In genomic region chr18:59960272-59960671, GRCh38 we compare ENCODE assay signal across 20 cellular contexts.
DNase-seq lines count a peak whose midpoint lies in the region; ATAC-seq and TF ChIP-seq lines count a peak whose summit lies in the region.
"Had no signal": no experiment of that assay in that cellular context is flagged by ENCODE, and none has a peak within 500 bp of the region (broad histone marks: within the 10 kb centered on the region; RNA-seq: fewer than 3 reads in every experiment).

No MANE protein-coding gene starts in this region.

- H3K27me3 Mint-ChIP-seq in IgD-negative memory B cell = no peaks in the 10 kb centered on the region
- H3K27me3 Mint-ChIP-seq in activated B cell treated with CpG ODN at 0.5 μM for 24 hours = no peaks in the 10 kb centered on the region

- H3F3A ChIP-seq in SK-N-SH (replicated peaks; ENCODE audit: insufficient read depth) (peaks cover 4% of the 10 kb centered on the region), PC-9 (ENCODE audit: insufficient read depth, low read depth) (peaks cover 16% of the 10 kb centered on the region; the same call in 1 of the 2 replicates)

- ATAC-seq in SK-N-SH treated with all-trans-retinoic acid at 6 μM for 48 hours (no peak), activated B cell treated with CpG ODN at 0.5 μM for 24 hours (ENCODE audit: low read depth) (peak; percentile 32), gastrocnemius medialis (no peak)

- H3K9me3 ChIP-seq in SK-N-SH = no peaks in the 10 kb centered on the region
- no peaks in the 10 kb centered on the region for H3K9me3 ChIP-seq in suprapubic skin
- H3K9me3 ChIP-seq in PC-9 (ENCODE audit: insufficient read depth, low read depth) = no peaks in the 10 kb centered on the region
- H3K9me3 ChIP-seq in gastrocnemius medialis = no peaks in the 10 kb centered on the region
- H3K9me3 ChIP-seq in vagina = no peaks in the 10 kb centered on the region
- H3K9me3 ChIP-seq: BLaER1, MG63 had no signal

- H3K9me3 Mint-ChIP-seq in IgD-negative memory B cell (peaks cover 0 to 1% (median 0%) of the 10 kb centered on the region in 3 donors), activated B cell treated with CpG ODN at 0.5 μM for 24 hours (peaks cover 2% of the 10 kb centered on the region)
- H3K9me3 Mint-ChIP-seq: CD8-positive, alpha-beta memory T cell; H9 had no signal

- TF ChIP-seq RAD21 in SK-N-SH (IDR thresholded peaks at IDR 0.05; ENCODE audit: low read length) = no peak

- H3K27ac ChIP-seq in SK-N-SH (ENCODE audit: low read depth in 2 of 2, low read length in 1 of 2) (no peak overlapping the region), suprapubic skin (peak overlapping the region; percentile 44), PC-9 (no peak overlapping the region), gastrocnemius medialis (no peak overlapping the region), vagina (no peak overlapping the region)
- H3K27ac ChIP-seq: 22Rv1 had no signal

- peak overlapping the region in 2 of 4 donors; percentile 73 to 77 for H3K4me3 Mint-ChIP-seq in IgD-negative memory B cell
- H3K4me3 Mint-ChIP-seq in activated B cell treated with CpG ODN at 0.5 μM for 24 hours = no peak overlapping the region
- H3K4me3 Mint-ChIP-seq: CD8-positive, alpha-beta memory T cell; H9 had no signal

- H3K4me1 Mint-ChIP-seq in IgD-negative memory B cell (peaks cover 35 to 37% (median 36%) of the 10 kb centered on the region in 3 donors), activated B cell treated with CpG ODN at 0.5 μM for 24 hours (peaks cover 51% of the 10 kb centered on the region)

- intact Hi-C loops in activated B cell treated with CpG ODN at 0.5 μM for 24 hours (cut with micrococcal nuclease) (no loop called here), PC-9 (cut with micrococcal nuclease; ENCODE audit: unreplicated experiment) (no loop called here), gastrocnemius medialis (cut with DNase I; ENCODE audit: low total_unique reads) (no loop called here), vagina (cut with DNase I) (no loop called here)

- H2AFZ ChIP-seq in SK-N-SH (ENCODE audit: low read depth) = no peak overlapping the region
- no peak overlapping the region for H2AFZ ChIP-seq in PC-9

- in situ Hi-C loops in gastrocnemius medialis (cut with MboI; ENCODE audit: low sequenced_read_pairs in 4 of 4) = no loop called here

- H3K4me3 ChIP-seq in SK-N-SH (ENCODE audit: low read depth in 2 of 2, low read length in 1 of 2) = no peak overlapping the region
- H3K4me3 ChIP-seq in suprapubic skin = no peak overlapping the region
- H3K4me3 ChIP-seq in PC-9 = no peak overlapping the region
- no peak overlapping the region for H3K4me3 ChIP-seq in gastrocnemius medialis
- H3K4me3 ChIP-seq in vagina = no peak overlapping the region
- H3K4me3 ChIP-seq: BLaER1, MG63 had no signal

- no peaks in the 10 kb centered on the region for H3K36me3 ChIP-seq in SK-N-SH (replicated peaks in 1 of 2; ENCODE audit: control insufficient read depth in 1 of 2, insufficient read depth in 2 of 2, low read length in 1 of 2)
- H3K36me3 ChIP-seq in suprapubic skin = no peaks in the 10 kb centered on the region
- no peaks in the 10 kb centered on the region for H3K36me3 ChIP-seq in PC-9 (ENCODE audit: low read depth)
- no peaks in the 10 kb centered on the region for H3K36me3 ChIP-seq in gastrocnemius medialis
- H3K36me3 ChIP-seq in vagina = no peaks in the 10 kb centered on the region
- H3K36me3 ChIP-seq: BLaER1, MG63 had no signal

- H3K9me2 ChIP-seq in SK-N-SH (no peaks in the 10 kb centered on the region), PC-9 (ENCODE audit: insufficient read depth) (no peaks in the 10 kb centered on the region)

- TF ChIP-seq POLR2A in suprapubic skin (IDR thresholded peaks at IDR 0.05) (no peak), gastrocnemius medialis (IDR thresholded peaks at IDR 0.05) (no peak), vagina (IDR thresholded peaks at IDR 0.05) (no peak)

- H4K20me1 ChIP-seq in SK-N-SH (ENCODE audit: insufficient read depth) (no peaks in the 10 kb centered on the region), PC-9 (ENCODE audit: insufficient read depth) (no peaks in the 10 kb centered on the region)
- H4K20me1 ChIP-seq: BLaER1 had no signal

- H3K36me3 Mint-ChIP-seq in IgD-negative memory B cell (peaks cover 4% of the 10 kb centered on the region), activated B cell treated with CpG ODN at 0.5 μM for 24 hours (ENCODE audit: low read depth) (no peaks in the 10 kb centered on the region)
- H3K36me3 Mint-ChIP-seq: CD8-positive, alpha-beta memory T cell had no signal

- H3K27me3 ChIP-seq in SK-N-SH (ENCODE audit: insufficient read depth) (no peaks in the 10 kb centered on the region), suprapubic skin (no peaks in the 10 kb centered on the region), PC-9 (ENCODE audit: insufficient read depth, low read depth) (no peaks in the 10 kb centered on the region), gastrocnemius medialis (no peaks in the 10 kb centered on the region), vagina (no peaks in the 10 kb centered on the region)
- H3K27me3 ChIP-seq: BLaER1, MG63 had no signal

- DNase-seq in SK-N-SH (no peak), activated B cell treated with CpG ODN at 0.5 μM for 24 hours (no peak), suprapubic skin (ENCODE audit: low spot score in 2 of 2) (no peak), PC-9 (no peak), gastrocnemius medialis (no peak), vagina (ENCODE audit: extremely low spot score in 2 of 2) (no peak)
- DNase-seq: CD8-positive, alpha-beta memory T cell; DND-41; GF-D8; H9; KG1; MG63; NCI-H1105; NCI-H1694 treated with DMSO at 0.1 percent for 48 hours; NCI-H2171; NCI-H82 had no signal

- H3K27ac Mint-ChIP-seq in IgD-negative memory B cell = peak overlapping the region; percentile 49 to 92 (median 82)
- peak overlapping the region; percentile 82 for H3K27ac Mint-ChIP-seq in activated B cell treated with CpG ODN at 0.5 μM for 24 hours
- H3K27ac Mint-ChIP-seq: H9 had no signal

- TF ChIP-seq CTCF in SK-N-SH (IDR thresholded peaks at IDR 0.05) (no peak), activated B cell treated with CpG ODN at 0.5 μM for 24 hours (IDR thresholded peaks at IDR 0.05) (no peak), suprapubic skin (IDR thresholded peaks at IDR 0.05) (no peak), PC-9 (conservative IDR thresholded peaks at IDR 0.05) (no peak), gastrocnemius medialis (IDR thresholded peaks at IDR 0.05 in 4 of 5, conservative IDR thresholded peaks at IDR 0.05 in 1 of 5) (no peak), vagina (IDR thresholded peaks at IDR 0.05) (no peak)

- no peak overlapping the region for H3K9ac ChIP-seq in SK-N-SH
- H3K9ac ChIP-seq: BLaER1 had no signal

- CTCF ChIA-PET in SK-N-SH (lab: Yijun Ruan, JAX) (no interaction called here), activated B cell treated with CpG ODN at 0.5 μM for 24 hours (lab: Charles Lee) (no interaction called here), PC-9 (lab: Charles Lee) (no interaction called here)

- no peaks in the 10 kb centered on the region for H3K79me2 ChIP-seq in SK-N-SH (ENCODE audit: insufficient read depth)
- no peaks in the 10 kb centered on the region for H3K79me2 ChIP-seq in PC-9 (ENCODE audit: low read depth)

- no TSS peak for BruUV-seq in PC-9 (replicated peaks; lab: Mats Ljungman, UMichigan)

- TF ChIP-seq EP300 in SK-N-SH (IDR thresholded peaks at IDR 0.05; ENCODE audit: borderline replicate concordance in 1 of 2, low read depth in 1 of 2, low read length in 1 of 2) (no peak), suprapubic skin (IDR thresholded peaks at IDR 0.05) (no peak)

- peaks cover 4 to 20% of the 10 kb centered on the region in 2 experiments; a peak in 3 of 4 replicates for H3K4me1 ChIP-seq in SK-N-SH (ENCODE audit: control insufficient read depth in 1 of 2, insufficient read depth in 2 of 2, low read depth in 1 of 2, low read length in 1 of 2)
- H3K4me1 ChIP-seq in suprapubic skin = peaks cover 15% of the 10 kb centered on the region
- H3K4me1 ChIP-seq in PC-9 (replicated peaks; ENCODE audit: insufficient read depth) = peaks cover 35% of the 10 kb centered on the region
- no peaks in the 10 kb centered on the region for H3K4me1 ChIP-seq in gastrocnemius medialis
- H3K4me1 ChIP-seq in vagina = no peaks in the 10 kb centered on the region

- WGBS in SK-N-SH (ENCODE audit: low lambda C conversion rate) = 97% methylated on average over 2 of the region's 2 CpGs
- WGBS in suprapubic skin = 91% methylated on average over 2 of the region's 2 CpGs

- POLR2A ChIA-PET in SK-N-SH (lab: Yijun Ruan, JAX) (no interaction called here), activated B cell treated with CpG ODN at 0.5 μM for 24 hours (lab: Charles Lee) (interaction anchor here (0.5 to 1.8 kb wide), 4 partner anchors 53 to 97 kb away, joined by 3 to 11 read pairs (median 5); partner anchors contain the start of gene PMAIP1), PC-9 (lab: Charles Lee; ENCODE audit: unreplicated experiment) (no interaction called here)

- H3K4me2 ChIP-seq in SK-N-SH (no peak overlapping the region), PC-9 (no peak overlapping the region)

TF ChIP-seq in SK-N-SH treated with all-trans-retinoic acid at 6 μM for 48 hours, 23 proteins besides CTCF, POLR2A, EP300 and RAD21:
- no peak for TF ChIP-seq CREB5 (CRISPR knock-in tag; IDR thresholded peaks at IDR 0.05; ENCODE audit: low read depth)
- peak; percentile 53; the same call in 1 of the 2 replicates for TF ChIP-seq ZNF8 (CRISPR knock-in tag; IDR thresholded peaks at IDR 0.05)

TF ChIP-seq in SK-N-SH, 30 proteins besides CTCF, POLR2A, EP300 and RAD21 (continues in another document):
- TF ChIP-seq GABPA (IDR thresholded peaks at IDR 0.05; ENCODE audit: low read depth) (no peak), JUND (IDR thresholded peaks at IDR 0.05) (no peak), NRF1 (IDR thresholded peaks at IDR 0.05; ENCODE audit: low read depth, low read length) (no peak), SMC3 (IDR thresholded peaks at IDR 0.05; ENCODE audit: low read depth, low read length) (no peak), EZH2phosphoT487 (IDR thresholded peaks at IDR 0.05; ENCODE audit: borderline replicate concordance, low read depth) (no peak), RCOR1 (IDR thresholded peaks at IDR 0.05; ENCODE audit: low read length) (no peak)
